ENCODE assay signal across 24 cellular contexts in genomic region chr2:26435106-26435505, GRCh38. TPM values are rescaled to one million over a fixed set of nuclear protein-coding genes. Genes with fewer than 3 reads are reported as not detected.
DNase-seq lines count a peak whose midpoint lies in the region; ATAC-seq, FAIRE-seq and TF ChIP-seq lines count a peak whose summit lies in the region.
"Had no signal": no experiment of that assay in that cellular context is flagged by ENCODE, and none has a peak within 500 bp of the region (broad histone marks: within the 10 kb centered on the region; RNA-seq: fewer than 3 reads in every experiment).

No MANE protein-coding gene starts in this region.

- 0 out of 2 replicates have a peak overlapping the region, but pooled peaks have one; percentile 2 for H2AFZ ChIP-seq in K562 (ENCODE audit: low read depth, low read length)

- no peaks in the 10 kb centered on the region for H3K79me2 ChIP-seq in K562 (ENCODE audit: control insufficient read depth, insufficient read depth, low read length)

- TF ChIP-seq CTCF in A549 (IDR thresholded peaks at IDR 0.05) (no peak), K562 (IDR thresholded peaks at IDR 0.05 in 2 of 3, conservative IDR thresholded peaks at IDR 0.05 in 1 of 3; ENCODE audit: insufficient read depth in 2 of 3, low read depth in 1 of 3, low read length in 3 of 3) (no peak)

- H3K36me3 ChIP-seq in K562 (ENCODE audit: control insufficient read depth, insufficient read depth, low read length): no peaks in the 10 kb centered on the region
- H3K36me3 ChIP-seq: BE2C; BLaER1 treated with 17β-estradiol and CSF1 and Interleukin-3, amounts not matched to agents 10 nM and 100 nM had no signal

- ATAC-seq in A549: no peak
- no peak for ATAC-seq in K562
- no peak for ATAC-seq in GM21786 (IDR thresholded peaks at IDR 0.05; ENCODE audit: unreplicated experiment)
- ATAC-seq: GM12878 had no signal

- no peak overlapping the region for H3K4me2 ChIP-seq in A549
- no peak overlapping the region for H3K4me2 ChIP-seq in K562 (ENCODE audit: insufficient read depth, low read length)
- H3K4me2 ChIP-seq: BLaER1 treated with 17β-estradiol and CSF1 and Interleukin-3, amounts not matched to agents 10 nM and 100 nM had no signal

- FAIRE-seq in A549 (lab: Jason Lieb, UNC) (no peak), K562 (lab: Jason Lieb, UNC) (no peak)
- FAIRE-seq: A204.1, GM12878, GM19239 had no signal

- TF ChIP-seq EP300 in A549 (IDR thresholded peaks at IDR 0.05): no peak
- no peak for TF ChIP-seq EP300 in K562 (IDR thresholded peaks at IDR 0.05; ENCODE audit: low read length)

- no peak for TF ChIP-seq POLR2A in A549 (IDR thresholded peaks at IDR 0.05; ENCODE audit: low read length)
- TF ChIP-seq POLR2A in K562 (conservative IDR thresholded peaks at IDR 0.05): no peak

- WGBS in A549 (ENCODE audit: missing lambda C conversion rate): 71% methylated on average over 2 of the region's 2 CpGs
- 35% methylated on average over 2 of the region's 2 CpGs for WGBS in K562 (ENCODE audit: insufficient coverage, low coverage, missing lambda C conversion rate)

- CTCF ChIA-PET in A549 (lab: Yijun Ruan, JAX) (interaction anchor here (0.6 to 1.0 kb wide), 4 partner anchors 16 to 311 kb away, joined by 3 to 4 read pairs (median 3); no protein-coding TSS in a partner anchor), K562 (lab: Yijun Ruan, JAX; ENCODE audit: low intra/inter-chr PET ratio) (no interaction called here)

- POLR2A ChIA-PET in A549 (lab: Yijun Ruan, JAX): no interaction called here
- POLR2A ChIA-PET in K562 (lab: Yijun Ruan, JAX): interaction anchor here (1.3 kb wide), 1 partner anchor 9 kb away, joined by 5 read pairs; no protein-coding TSS in a partner anchor

- no peaks in the 10 kb centered on the region for H3K9me1 ChIP-seq in K562 (ENCODE audit: control insufficient read depth, insufficient read depth, low read length)

- H3K27me3 ChIP-seq in K562 (ENCODE audit: control insufficient read depth in 2 of 2, insufficient read depth in 2 of 2, low read length in 2 of 2): 0 out of 5 replicates have a peak, but pooled peaks cover 0 to 4% of the 10 kb centered on the region in 2 experiments
- H3K27me3 ChIP-seq: BE2C; BLaER1 treated with 17β-estradiol and CSF1 and Interleukin-3, amounts not matched to agents 10 nM and 100 nM had no signal

- in situ Hi-C loops in K562 (cut with MboI): no loop called here

- H3K4me3 ChIP-seq in A549: no peak overlapping the region
- H3K4me3 ChIP-seq in K562: no peak overlapping the region
- H3K4me3 ChIP-seq: BLaER1 treated with 17β-estradiol and CSF1 and Interleukin-3, amounts not matched to agents 10 nM and 100 nM; GM12878 had no signal

- H3K9me3 ChIP-seq in A549 (no peaks in the 10 kb centered on the region), K562 (replicated peaks; ENCODE audit: control insufficient read depth, insufficient read depth, low read depth, low read length) (no peaks in the 10 kb centered on the region; the same call in 1 of the 2 replicates)
- H3K9me3 ChIP-seq: BE2C; BLaER1 treated with 17β-estradiol and CSF1 and Interleukin-3, amounts not matched to agents 10 nM and 100 nM had no signal

- no peaks in the 10 kb centered on the region for H4K20me1 ChIP-seq in K562 (replicated peaks; ENCODE audit: control insufficient read depth, insufficient read depth, low read length)
- H4K20me1 ChIP-seq: BLaER1 treated with 17β-estradiol and CSF1 and Interleukin-3, amounts not matched to agents 10 nM and 100 nM had no signal

- no peak overlapping the region for H3K9ac ChIP-seq in K562 (ENCODE audit: insufficient read depth in 1 of 2, low read depth in 2 of 2, low read length in 2 of 2)
- H3K9ac ChIP-seq: BLaER1 treated with 17β-estradiol and CSF1 and Interleukin-3, amounts not matched to agents 10 nM and 100 nM had no signal

- DNase-seq in DMS53 (lab: John Stamatoyannopoulos, UW) (peak; percentile 51), DMS53 treated with DMSO at 0.1 percent for 48 hours (lab: John Stamatoyannopoulos, UW; ENCODE audit: unreplicated experiment) (no peak), A549 (ENCODE audit: low read depth in 1 of 2, low spot score in 1 of 2) (no peak), K562 (ENCODE audit: extremely low read depth in 1 of 4, low spot score in 3 of 4) (no peak), renal cortical epithelial cell (ENCODE audit: low read depth) (peak; percentile 15), C1 segment of cervical spinal cord (lab: John Stamatoyannopoulos, UW) (no peak)
- DNase-seq: ACHN; AML-193; BE2C; Calu3; CD4-positive, alpha-beta memory T cell; COR-L47; DMS79; EL; GDM1; GOT3; H7; HCEC 1CT had no signal

- BruUV-seq in K562 (replicated peaks; lab: Mats Ljungman, UMichigan): no TSS peak

- intact Hi-C loops in K562 (cut with micrococcal nuclease): no loop called here

- H3K4me1 ChIP-seq in A549: no peaks in the 10 kb centered on the region
- no peaks in the 10 kb centered on the region; a peak in 3 of 5 replicates for H3K4me1 ChIP-seq in K562 (replicated peaks in 1 of 2; ENCODE audit: control insufficient read depth in 2 of 2, insufficient read depth in 2 of 2, low read length in 2 of 2)

- H3K27ac ChIP-seq in A549 (no peak overlapping the region), K562 (ENCODE audit: extremely low read depth, low read depth, low read length) (no peak overlapping the region)
- H3K27ac ChIP-seq: 22Rv1; BLaER1 treated with 17β-estradiol and CSF1 and Interleukin-3, amounts not matched to agents 10 nM and 100 nM had no signal

- TF ChIP-seq RAD21 in A549 (conservative IDR thresholded peaks at IDR 0.05 in 1 of 2, IDR thresholded peaks at IDR 0.05 in 1 of 2): no peak
- TF ChIP-seq RAD21 in K562 (CRISPR knock-in tag; conservative IDR thresholded peaks at IDR 0.05 in 1 of 2, IDR thresholded peaks at IDR 0.05 in 1 of 2): no peak

TF ChIP-seq in A549, 52 proteins besides CTCF, POLR2A, EP300 and RAD21 (continues in another document):
- no peak for TF ChIP-seq TFCP2L1 (CRISPR knock-in tag; IDR thresholded peaks at IDR 0.05)
- TF ChIP-seq PHF8 (IDR thresholded peaks at IDR 0.05; ENCODE audit: borderline replicate concordance, low read depth): no peak
- TF ChIP-seq JUNB (IDR thresholded peaks at IDR 0.05): no peak

TF ChIP-seq in K562, 482 proteins besides CTCF, POLR2A, EP300 and RAD21 (continues in another document):
- no peak for TF ChIP-seq POLR3A (IDR thresholded peaks at IDR 0.05; ENCODE audit: borderline replicate concordance, extremely low read depth, insufficient read depth, insufficient read length)

RNA-seq across cellular contexts. Expression of gene DRC1, which starts 33.4 kb away (rescaled TPM):
- polyA plus RNA-seq in A549 (2011; rRNA removed) (0.16 and 0.39 TPM in 2 replicates), A549 (2017; fragmentation: RNase III; extraction: RNeasy Plus Mini Kit Qiagen cat#74134 plus additional on column Dnase treatment) (0.05 to 0.21 TPM (median 0.07 TPM) in 3 replicates), K562 (2011; rRNA removed) (0.10 TPM in 1 of 2 replicates, not detected in the other), K562 (2014; fragmentation: Illumina TruSeq; extraction: Trizol) (0.06 TPM in 1 of 2 replicates, not detected in the other), K562 (2014; fragmentation: Nextera tagmentation; extraction: Ambion mirVana) (not detected), K562 (2014; rRNA removed) (not detected in 2 replicates)
- 0.05 and 0.11 TPM in 2 replicates for polyA plus RNA-seq in A549 (2012; cell fraction: cytosol; rRNA removed)
- 0.06 and 0.12 TPM in 2 replicates for polyA plus RNA-seq in A549 (2012; cell fraction: nucleus; rRNA removed)
- polyA minus RNA-seq in A549 (2011; rRNA and poly(A)+ RNA removed): not detected in 2 replicates
- 0.35 TPM in 1 of 2 replicates, not detected in the other for total RNA-seq in K562 (2011; cell fraction: chromatin; rRNA removed; ENCODE audit: low replicate concordance)
- not detected in 2 replicates for total RNA-seq in K562 (2011; cell fraction: nucleolus; rRNA removed)
- not detected in 2 replicates for total RNA-seq in K562 (2011; cell fraction: nucleoplasm; rRNA removed)
- total RNA-seq in K562 (2014; rRNA removed) (not detected in 2 replicates), K562 (2014; rRNA removed; fragmentation: Illumina TruSeq; extraction: Trizol) (0.07 TPM in 1 of 2 replicates, not detected in the other), K562 (2015; rRNA removed; fragmentation: Illumina TruSeq; extraction: Trizol) (not detected in 2 replicates), K562 (2021) (not detected in 2 replicates), renal cortical epithelial cell (0.25 TPM in 1 of 2 replicates, not detected in the other)
- polyA plus RNA-seq in K562 (2011; cell fraction: cytosol; rRNA removed): not detected in 2 replicates
- 0.18 TPM in 1 of 2 replicates, not detected in the other for polyA plus RNA-seq in K562 (2011; cell fraction: nucleus; rRNA removed)
- not detected in 2 replicates for polyA plus RNA-seq in K562 (2012)
- not detected in 2 replicates for polyA minus RNA-seq in K562 (2011; rRNA and poly(A)+ RNA removed)
- not detected in 2 replicates for polyA minus RNA-seq in K562 (2011; cell fraction: cytosol; rRNA and poly(A)+ RNA removed)
- polyA minus RNA-seq in K562 (2011; cell fraction: nucleus; rRNA and poly(A)+ RNA removed): not detected in 2 replicates
- total RNA-seq: Calu3; CD4-positive, alpha-beta memory T cell; GM12878 had no signal
- polyA plus RNA-seq: CD4-positive, alpha-beta memory T cell had no signal

RNA-seq across cellular contexts. Expression of gene OTOF, which starts 42.8 kb away (rescaled TPM):
- polyA plus RNA-seq in A549 (2011; rRNA removed): 0.13 and 0.22 TPM in 2 replicates
- polyA plus RNA-seq in A549 (2012; cell fraction: cytosol; rRNA removed): 0.15 and 0.17 TPM in 2 replicates
- polyA plus RNA-seq in A549 (2012; cell fraction: nucleus; rRNA removed): 0.24 and 0.34 TPM in 2 replicates
- polyA plus RNA-seq in A549 (2017; fragmentation: RNase III; extraction: RNeasy Plus Mini Kit Qiagen cat#74134 plus additional on column Dnase treatment): 0.05 to 0.18 TPM (median 0.08 TPM) in 3 replicates
- polyA minus RNA-seq in A549 (2011; rRNA and poly(A)+ RNA removed): 0.49 and 0.74 TPM in 2 replicates
- 0.11 and 0.49 TPM in 2 replicates for total RNA-seq in K562 (2011; cell fraction: chromatin; rRNA removed; ENCODE audit: low replicate concordance)
- total RNA-seq in K562 (2011; cell fraction: nucleolus; rRNA removed): 0.13 and 0.17 TPM in 2 replicates
- total RNA-seq in K562 (2011; cell fraction: nucleoplasm; rRNA removed): not detected in 2 replicates
- 0.05 and 0.33 TPM in 2 replicates for total RNA-seq in K562 (2014; rRNA removed)
- total RNA-seq in K562 (2014; rRNA removed; fragmentation: Illumina TruSeq; extraction: Trizol): not detected in 2 replicates
- not detected in 2 replicates for total RNA-seq in K562 (2015; rRNA removed; fragmentation: Illumina TruSeq; extraction: Trizol)
- 0.07 TPM in 1 of 2 replicates, not detected in the other for total RNA-seq in K562 (2021)
- 0.07 and 0.11 TPM in 2 replicates for polyA plus RNA-seq in K562 (2011; rRNA removed)
- polyA plus RNA-seq in K562 (2011; cell fraction: cytosol; rRNA removed): 0.12 and 0.24 TPM in 2 replicates
- polyA plus RNA-seq in K562 (2011; cell fraction: nucleus; rRNA removed): 0.22 and 0.31 TPM in 2 replicates
- 0.03 and 0.12 TPM in 2 replicates for polyA plus RNA-seq in K562 (2012)
- not detected in 2 replicates for polyA plus RNA-seq in K562 (2014; fragmentation: Illumina TruSeq; extraction: Trizol)
- polyA plus RNA-seq in K562 (2014; fragmentation: Nextera tagmentation; extraction: Ambion mirVana): not detected
- polyA plus RNA-seq in K562 (2014; rRNA removed): 0.03 TPM in 1 of 2 replicates, not detected in the other
- 0.04 TPM in 1 of 2 replicates, not detected in the other for polyA minus RNA-seq in K562 (2011; rRNA and poly(A)+ RNA removed)
- polyA minus RNA-seq in K562 (2011; cell fraction: cytosol; rRNA and poly(A)+ RNA removed): not detected in 2 replicates
- polyA minus RNA-seq in K562 (2011; cell fraction: nucleus; rRNA and poly(A)+ RNA removed): under 0.01 TPM in 1 of 2 replicates, not detected in the other
- under 0.01 and 0.15 TPM in 2 replicates for total RNA-seq in renal cortical epithelial cell
- total RNA-seq: Calu3 had no signal

Comparison
In these comparisons a context has a peak if more than half of its experiments do, and no peak if none do; other contexts are left out.
1. DNase-seq: peak in DMS53 (single experiment) and renal cortical epithelial cell (single experiment); none in DMS53 treated with DMSO at 0.1 percent for 48 hours (single experiment), A549 (0 of 2), K562 (0 of 4) and C1 segment of cervical spinal cord (0 of 14).